In genomic region chr12:113625499-113625898, GRCh38 we compare ENCODE assay signal across 11 cellular contexts.
"Had no signal": no experiment of that assay in that cellular context is flagged by ENCODE, and none has a peak within 500 bp of the region (broad histone marks: within the 10 kb centered on the region; RNA-seq: fewer than 3 reads in every experiment).

No MANE protein-coding gene starts in this region.

- H3K4me3 ChIP-seq: GM23248, GM23338, HAP-1 had no signal

- H3K9me3 ChIP-seq: HAP-1 had no signal

- H2AFZ ChIP-seq: GM23248, GM23338 had no signal

- H3K36me3 ChIP-seq: HAP-1 had no signal

- DNase-seq: GM23248, GOT3, H7, H9, HCEC 1CT, HFFc6 had no signal

- H3K27ac ChIP-seq: GM23248 had no signal

- H3K4me2 ChIP-seq: GM23338 had no signal

- H3K9ac ChIP-seq: GM23248 had no signal

- ATAC-seq: GM23338, HCT116 had no signal

- FAIRE-seq: H1, H54 had no signal
